ENCODE assay signal across 22 cellular contexts in genomic region chr3:99776516-99777209, GRCh38.
DNase-seq lines count a peak whose midpoint lies in the region; ATAC-seq and TF ChIP-seq lines count a peak whose summit lies in the region.
"Had no signal": no experiment of that assay in that cellular context is flagged by ENCODE, and none has a peak within 500 bp of the region (broad histone marks: within the 10 kb centered on the region; RNA-seq: fewer than 3 reads in every experiment).

No MANE protein-coding gene starts in this region.

- H3K4me1 ChIP-seq in ACC112 (ENCODE audit: control insufficient read depth, insufficient read depth, low read length, unreplicated experiment), result peaks cover 46% of the 10 kb centered on the region
- H3K4me1 ChIP-seq in Loucy (ENCODE audit: insufficient read depth, low read length, poor library complexity, severe bottlenecking), result no peaks in the 10 kb centered on the region
- H3K4me1 ChIP-seq: gastroesophageal sphincter, left ventricle myocardium inferior had no signal

- H3K4me1 Mint-ChIP-seq in activated T-cell treated with anti-CD3 and anti-CD28 coated beads, Interleukin-2, amount 50 U/mL, for 24 hours (ENCODE audit: low read depth), result peaks cover 12% of the 10 kb centered on the region
- H3K4me1 Mint-ChIP-seq: CD14-positive monocyte had no signal

- peak overlapping the region; percentile 33 for H3K4me2 ChIP-seq in Loucy (ENCODE audit: low read depth, low read length, poor library complexity, severe bottlenecking)

- H3K27me3 ChIP-seq in ACC112 (ENCODE audit: insufficient read depth, low read length), result no peaks in the 10 kb centered on the region
- H3K27me3 ChIP-seq in Loucy (ENCODE audit: insufficient read depth, low read length, poor library complexity, severe bottlenecking), result no peaks in the 10 kb centered on the region
- H3K27me3 ChIP-seq: gastroesophageal sphincter had no signal

- DNase-seq in astrocyte of the hippocampus (ENCODE audit: low read depth, low spot score), result peak; percentile 62
- DNase-seq in iris pigment epithelial cell (ENCODE audit: low read depth), result peak; percentile 53
- DNase-seq in activated CD4-positive, alpha-beta T cell treated with anti-CD3 and anti-CD28 coated beads, Interleukin-2, amount 50 U/mL, for 48 hours, result no peak
- no peak for DNase-seq in hippocampal formation (lab: John Stamatoyannopoulos, UW)
- no peak for DNase-seq in activated T-cell treated with anti-CD3 and anti-CD28 coated beads, Interleukin-2, amount 50 U/mL, for 24 hours
- DNase-seq: activated CD4-positive, alpha-beta memory T cell treated with anti-CD3 and anti-CD28 coated beads for 36 hours; activated naive CD4-positive, alpha-beta T cell treated with anti-CD3 and anti-CD28 coated beads for 36 hours; aorta; Karpas-422; left ventricle myocardium inferior; NCI-H1105 treated with DMSO at 0.1 percent for 48 hours; NCI-H526 treated with DMSO at 0.1 percent for 48 hours; right cardiac atrium; SHP77 treated with DMSO at 0.1 percent for 48 hours; WERI-Rb-1 had no signal

- H3K27me3 Mint-ChIP-seq in activated T-cell treated with anti-CD3 and anti-CD28 coated beads, Interleukin-2, amount 50 U/mL, for 24 hours, result peaks cover 40% of the 10 kb centered on the region

- H3K79me2 ChIP-seq in ACC112 (ENCODE audit: control insufficient read depth, insufficient read depth, low read length, unreplicated experiment), result no peaks in the 10 kb centered on the region
- no peaks in the 10 kb centered on the region for H3K79me2 ChIP-seq in Loucy (ENCODE audit: insufficient read depth, low read length)

- no peak overlapping the region for H3K4me3 Mint-ChIP-seq in activated T-cell treated with anti-CD3 and anti-CD28 coated beads, Interleukin-2, amount 50 U/mL, for 24 hours
- H3K4me3 Mint-ChIP-seq: activated CD4-positive, alpha-beta memory T cell treated with anti-CD3 and anti-CD28 coated beads for 36 hours; activated naive CD4-positive, alpha-beta T cell treated with anti-CD3 and anti-CD28 coated beads for 36 hours; CD14-positive monocyte had no signal

- H3K9me3 Mint-ChIP-seq in activated T-cell treated with anti-CD3 and anti-CD28 coated beads, Interleukin-2, amount 50 U/mL, for 24 hours, result no peaks in the 10 kb centered on the region
- H3K9me3 Mint-ChIP-seq: activated CD4-positive, alpha-beta memory T cell treated with anti-CD3 and anti-CD28 coated beads for 36 hours; activated naive CD4-positive, alpha-beta T cell treated with anti-CD3 and anti-CD28 coated beads for 36 hours; CD14-positive monocyte had no signal

- H2AFZ ChIP-seq in ACC112 (ENCODE audit: low read length, unreplicated experiment) (no peak overlapping the region), Loucy (ENCODE audit: low read length) (0 out of 2 replicates have a peak overlapping the region, but pooled peaks have one; percentile 33)

- H3K27ac ChIP-seq in ACC112 (ENCODE audit: low read depth, low read length), result no peak overlapping the region
- H3K27ac ChIP-seq: left ventricle myocardium inferior, neutrophil, WERI-Rb-1 had no signal

- no peak for ATAC-seq in HG03439 (IDR thresholded peaks at IDR 0.05; ENCODE audit: unreplicated experiment)
- ATAC-seq: gastroesophageal sphincter, right cardiac atrium had no signal

- no peaks in the 10 kb centered on the region for H3K36me3 Mint-ChIP-seq in activated T-cell treated with anti-CD3 and anti-CD28 coated beads, Interleukin-2, amount 50 U/mL, for 24 hours (ENCODE audit: low read depth)
- H3K36me3 Mint-ChIP-seq: activated CD4-positive, alpha-beta memory T cell treated with anti-CD3 and anti-CD28 coated beads for 36 hours; CD14-positive monocyte had no signal

- no peak overlapping the region for H3K9ac ChIP-seq in Loucy (ENCODE audit: low read depth, low read length, poor library complexity, severe bottlenecking)

- H3K9me3 ChIP-seq in Loucy (ENCODE audit: insufficient read depth, low read depth, low read length), result no peaks in the 10 kb centered on the region
- H3K9me3 ChIP-seq: gastroesophageal sphincter, left ventricle myocardium inferior, neutrophil had no signal

- peak overlapping the region; percentile 24; the same call in 1 of the 2 replicates for H3K4me3 ChIP-seq in ACC112 (ENCODE audit: low read depth, low read length)
- H3K4me3 ChIP-seq in Loucy (ENCODE audit: low read length, poor library complexity, severe bottlenecking), result no peak overlapping the region
- H3K4me3 ChIP-seq: coronary artery, gastroesophageal sphincter, left ventricle myocardium inferior had no signal

- no peaks in the 10 kb centered on the region for H3F3A ChIP-seq in Loucy (ENCODE audit: low read depth)

- TF ChIP-seq CTCF in Loucy (conservative IDR thresholded peaks at IDR 0.05; ENCODE audit: low read length), result no peak

- H4K20me1 ChIP-seq in Loucy (ENCODE audit: insufficient read depth, low read length, poor library complexity, severe bottlenecking), result no peaks in the 10 kb centered on the region

- peaks cover 26% of the 10 kb centered on the region for H3K36me3 ChIP-seq in ACC112 (ENCODE audit: insufficient read depth, low read length)
- no peaks in the 10 kb centered on the region for H3K36me3 ChIP-seq in Loucy (ENCODE audit: insufficient read depth, low read length)
- H3K36me3 ChIP-seq: gastroesophageal sphincter, left ventricle myocardium inferior, neutrophil, WERI-Rb-1 had no signal

- H3K9me2 ChIP-seq in Loucy (replicated peaks; ENCODE audit: low read depth, low read length), result no peaks in the 10 kb centered on the region

- no peak overlapping the region for H3K27ac Mint-ChIP-seq in activated T-cell treated with anti-CD3 and anti-CD28 coated beads, Interleukin-2, amount 50 U/mL, for 24 hours
- H3K27ac Mint-ChIP-seq: activated CD4-positive, alpha-beta memory T cell treated with anti-CD3 and anti-CD28 coated beads for 36 hours; activated naive CD4-positive, alpha-beta T cell treated with anti-CD3 and anti-CD28 coated beads for 36 hours; CD14-positive monocyte had no signal

Comparison
In these comparisons a context has a peak if more than half of its experiments do, and no peak if none do; other contexts are left out.
1. DNase-seq: peak in astrocyte of the hippocampus (single experiment) and iris pigment epithelial cell (single experiment); none in activated CD4-positive, alpha-beta T cell treated with anti-CD3 and anti-CD28 coated beads, Interleukin-2, amount 50 U/mL, for 48 hours (0 of 2), hippocampal formation (0 of 2) and activated T-cell treated with anti-CD3 and anti-CD28 coated beads, Interleukin-2, amount 50 U/mL, for 24 hours (single experiment).